8 cellular contexts compared by ENCODE assay signal in the genomic region with DNA sequence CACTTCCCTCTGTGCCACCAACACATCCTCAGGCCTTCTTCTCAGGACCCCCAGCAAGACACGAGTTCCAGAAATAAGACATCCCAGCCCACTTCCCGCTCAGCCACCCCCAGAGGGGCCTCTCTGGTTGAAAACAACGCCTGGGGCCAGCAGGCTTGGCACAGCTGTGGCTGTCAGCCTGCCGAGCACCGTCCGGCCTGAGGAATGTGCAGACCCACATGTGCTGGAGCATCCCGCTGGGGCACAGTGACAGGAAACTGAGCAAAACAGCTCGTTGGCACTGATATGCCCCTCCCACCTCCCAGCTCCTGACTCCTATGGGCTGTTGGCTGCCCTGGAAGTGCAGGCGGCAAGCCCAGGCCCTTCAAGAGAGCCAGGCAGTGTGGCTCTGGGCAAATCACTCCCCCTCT. TPM values are rescaled to one million over a fixed set of nuclear protein-coding genes. Genes with fewer than 3 reads are reported as not detected.
DNase-seq lines count a peak whose midpoint lies in the region; ATAC-seq, FAIRE-seq and TF ChIP-seq lines count a peak whose summit lies in the region.

No MANE protein-coding gene starts in this region.

- H3K4me1 Mint-ChIP-seq in astrocyte (ENCODE audit: low read depth, unreplicated experiment) (peaks cover 34% of the 10 kb centered on the region), immature natural killer cell (peaks cover 47 to 48% of the 10 kb centered on the region in 2 donors)
- H3K4me1 Mint-ChIP-seq in stimulated activated memory B cell treated with anti-CD40 and anti-IgM and Interleukin-4, amounts not matched to agents 10 μg/mL and 1 μg/mL and 100 μg/mL, for 72 hours: peaks cover 84% of the 10 kb centered on the region

- H3K27ac ChIP-seq in Karpas-422 (ENCODE audit: low read length) (no peak overlapping the region), astrocyte (ENCODE audit: low read depth, low read length) (no peak overlapping the region)

- H3K4me2 ChIP-seq in Karpas-422 (ENCODE audit: low read depth, low read length, poor library complexity, severe bottlenecking) (peak overlapping the region; percentile 82), astrocyte (ENCODE audit: low read length) (peak overlapping the region; percentile 97)

- ATAC-seq in stimulated activated memory B cell treated with anti-CD40 and anti-IgM and Interleukin-4, amounts not matched to agents 10 μg/mL and 1 μg/mL and 100 μg/mL, for 72 hours: no peak
- ATAC-seq in HG03039 (IDR thresholded peaks at IDR 0.05; ENCODE audit: unreplicated experiment): no peak
- no peak for ATAC-seq in HG02852 (IDR thresholded peaks at IDR 0.05; ENCODE audit: unreplicated experiment)
- ATAC-seq in HG02763 (IDR thresholded peaks at IDR 0.05; ENCODE audit: unreplicated experiment): no peak

- no peak overlapping the region for H2AFZ ChIP-seq in Karpas-422 (ENCODE audit: low read length)
- peak overlapping the region; percentile 54 for H2AFZ ChIP-seq in astrocyte (ENCODE audit: low read depth, low read length)

- H3K36me3 ChIP-seq in Karpas-422 (ENCODE audit: insufficient read depth, low read length) (no peaks in the 10 kb centered on the region), astrocyte (ENCODE audit: insufficient read depth, low read length) (no peaks in the 10 kb centered on the region)

- H3K9ac ChIP-seq in Karpas-422 (ENCODE audit: low read length): no peak overlapping the region
- H3K9ac ChIP-seq in astrocyte (ENCODE audit: low read length): peak overlapping the region; percentile 68

- no peak for TF ChIP-seq CTCF in astrocyte (IDR thresholded peaks at IDR 0.05; ENCODE audit: insufficient read depth, low read depth, low read length)

- H3K9me2 ChIP-seq in Karpas-422 (replicated peaks; ENCODE audit: insufficient read depth, low read length): no peaks in the 10 kb centered on the region

- no peaks in the 10 kb centered on the region; the same call in 1 of the 2 replicates for H4K20me1 ChIP-seq in Karpas-422 (ENCODE audit: insufficient read depth, low read depth, low read length)
- no peaks in the 10 kb centered on the region for H4K20me1 ChIP-seq in astrocyte (ENCODE audit: insufficient read depth, low read length)

- no peak for FAIRE-seq in astrocyte (lab: Jason Lieb, UNC)

- no peaks in the 10 kb centered on the region for H3K36me3 Mint-ChIP-seq in astrocyte (ENCODE audit: low read depth, unreplicated experiment)
- no peaks in the 10 kb centered on the region for H3K36me3 Mint-ChIP-seq in immature natural killer cell
- peaks cover 15% of the 10 kb centered on the region for H3K36me3 Mint-ChIP-seq in stimulated activated memory B cell treated with anti-CD40 and anti-IgM and Interleukin-4, amounts not matched to agents 10 μg/mL and 1 μg/mL and 100 μg/mL, for 72 hours

- H3K4me3 Mint-ChIP-seq in astrocyte (ENCODE audit: unreplicated experiment) (peak overlapping the region; percentile 75), immature natural killer cell (peak overlapping the region; percentile 48 to 90 (median 50))
- H3K4me3 Mint-ChIP-seq in stimulated activated memory B cell treated with anti-CD40 and anti-IgM and Interleukin-4, amounts not matched to agents 10 μg/mL and 1 μg/mL and 100 μg/mL, for 72 hours: peak overlapping the region; percentile 82

- H3K9me3 ChIP-seq in Karpas-422 (ENCODE audit: low read length) (no peaks in the 10 kb centered on the region), astrocyte (ENCODE audit: insufficient read depth, low read depth, low read length) (no peaks in the 10 kb centered on the region)

- H3K4me1 ChIP-seq in Karpas-422 (ENCODE audit: low read length) (peaks cover 47% of the 10 kb centered on the region), astrocyte (ENCODE audit: insufficient read depth, low read length) (peaks cover 46% of the 10 kb centered on the region)

- H3K27me3 ChIP-seq in Karpas-422 (ENCODE audit: low read length): no peaks in the 10 kb centered on the region; the same call in 1 of the 2 replicates
- no peaks in the 10 kb centered on the region for H3K27me3 ChIP-seq in astrocyte (ENCODE audit: insufficient read depth, low read length)

- H3K27me3 Mint-ChIP-seq in astrocyte (ENCODE audit: low read depth, unreplicated experiment) (peaks cover 5% of the 10 kb centered on the region), immature natural killer cell (ENCODE audit: low read depth in 3 of 3) (no peaks in the 10 kb centered on the region)
- H3K27me3 Mint-ChIP-seq in stimulated activated memory B cell treated with anti-CD40 and anti-IgM and Interleukin-4, amounts not matched to agents 10 μg/mL and 1 μg/mL and 100 μg/mL, for 72 hours: no peaks in the 10 kb centered on the region

- H3K4me3 ChIP-seq in Karpas-422 (ENCODE audit: low read length) (no peak overlapping the region), astrocyte (ENCODE audit: insufficient read depth, low read depth, low read length) (no peak overlapping the region)

- DNase-seq in COR-L47 (lab: John Stamatoyannopoulos, UW) (peak; percentile 69), Karpas-422 (no peak), astrocyte (ENCODE audit: low read depth) (no peak), immature natural killer cell (no peak)

- peak overlapping the region; percentile 66 for H3K27ac Mint-ChIP-seq in astrocyte (ENCODE audit: unreplicated experiment)
- peak overlapping the region in 5 of 6 donors; percentile 17 to 87 (median 75) for H3K27ac Mint-ChIP-seq in immature natural killer cell
- H3K27ac Mint-ChIP-seq in stimulated activated memory B cell treated with anti-CD40 and anti-IgM and Interleukin-4, amounts not matched to agents 10 μg/mL and 1 μg/mL and 100 μg/mL, for 72 hours: peak overlapping the region; percentile 74

- H3K9me3 Mint-ChIP-seq in astrocyte (ENCODE audit: unreplicated experiment) (peaks cover 2% of the 10 kb centered on the region), immature natural killer cell (no peaks in the 10 kb centered on the region)
- no peaks in the 10 kb centered on the region for H3K9me3 Mint-ChIP-seq in stimulated activated memory B cell treated with anti-CD40 and anti-IgM and Interleukin-4, amounts not matched to agents 10 μg/mL and 1 μg/mL and 100 μg/mL, for 72 hours

- H3K79me2 ChIP-seq in Karpas-422 (ENCODE audit: low read length) (no peaks in the 10 kb centered on the region), astrocyte (ENCODE audit: insufficient read depth, low read length) (no peaks in the 10 kb centered on the region)

RNA-seq across cellular contexts. Expression of gene SYNE3, which starts 1.4 kb away (rescaled TPM):
- 1.8 and 3.3 TPM in 2 replicates for total RNA-seq in Karpas-422 (2014; rRNA removed; shearing (Covaris generic); ENCODE audit: low replicate concordance)
- 2.5 TPM in 2 replicates for total RNA-seq in astrocyte
- polyA plus RNA-seq in immature natural killer cell: 1 to 10 TPM in 2 of 3 donors, not detected in 1; 1.0 to 1.4 TPM

RNA-seq across cellular contexts. Expression of gene GLRX5, which starts 19.8 kb away (rescaled TPM):
- 69.7 and 74.6 TPM in 2 replicates for total RNA-seq in Karpas-422 (2014; rRNA removed; shearing (Covaris generic); ENCODE audit: low replicate concordance)
- total RNA-seq in astrocyte: 50.1 and 50.5 TPM in 2 replicates
- polyA plus RNA-seq in immature natural killer cell: 10 to 100 TPM; 54.5 to 87.1 (median 81.7) TPM
